13 cellular contexts compared by ENCODE assay signal in the genomic region with DNA sequence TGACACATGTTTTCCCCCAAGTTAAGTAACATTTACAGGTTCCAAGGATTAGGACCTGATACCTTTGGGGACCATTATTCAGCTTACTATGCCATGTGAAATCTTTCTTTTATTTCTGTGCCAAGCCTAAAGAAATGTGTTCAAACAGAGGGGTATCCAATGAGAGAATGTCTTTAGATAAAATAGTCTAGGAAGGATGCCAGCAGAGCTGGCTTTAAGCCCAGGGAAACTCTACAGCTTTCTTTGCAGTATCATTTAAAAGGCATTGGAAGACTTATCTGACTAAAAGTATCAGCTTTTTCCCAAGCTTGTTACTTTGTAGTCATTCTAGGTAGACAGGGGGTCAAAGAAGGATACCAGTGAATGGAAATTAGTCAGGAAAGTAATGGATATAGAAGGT.
DNase-seq lines count a peak whose midpoint lies in the region; ATAC-seq and TF ChIP-seq lines count a peak whose summit lies in the region.
"Had no signal": no experiment of that assay in that cellular context is flagged by ENCODE, and none has a peak within 500 bp of the region (broad histone marks: within the 10 kb centered on the region; RNA-seq: fewer than 3 reads in every experiment).

No MANE protein-coding gene starts in this region.

- intact Hi-C loops in testis (cut with DNase I; ENCODE audit: low total_unique reads): no loop called here

- H3K79me2 ChIP-seq in SK-N-SH (ENCODE audit: insufficient read depth): no peaks in the 10 kb centered on the region
- H3K79me2 ChIP-seq: hepatocyte had no signal

- no peak overlapping the region for H3K4me2 ChIP-seq in SK-N-SH
- H3K4me2 ChIP-seq: hepatocyte had no signal

- H3K9me2 ChIP-seq in SK-N-SH: no peaks in the 10 kb centered on the region

- no peak for ATAC-seq in GM18511 (IDR thresholded peaks at IDR 0.05; ENCODE audit: unreplicated experiment)
- ATAC-seq in stimulated activated naive CD8-positive, alpha-beta T cell treated with anti-CD3 and anti-CD28 coated beads, Interleukin-15, Interleukin-2, amounts not matched to agents 100 U/mL and 50 U/mL, for 24 hours: no peak

- H2AFZ ChIP-seq in SK-N-SH (ENCODE audit: low read depth): no peak overlapping the region
- H2AFZ ChIP-seq: hepatocyte had no signal

- no peak overlapping the region for H3K9ac ChIP-seq in SK-N-SH

- H3K36me3 ChIP-seq in SK-N-SH (replicated peaks in 1 of 2; ENCODE audit: control insufficient read depth in 1 of 2, insufficient read depth in 2 of 2, low read length in 1 of 2): no peaks in the 10 kb centered on the region
- H3K36me3 ChIP-seq in testis (ENCODE audit: low read depth, missing control alignments): no peaks in the 10 kb centered on the region
- H3K36me3 ChIP-seq: suprapubic skin had no signal

- H3K27me3 ChIP-seq in SK-N-SH (ENCODE audit: insufficient read depth): no peaks in the 10 kb centered on the region
- H3K27me3 ChIP-seq in testis: no peaks in the 10 kb centered on the region
- H3K27me3 ChIP-seq: hepatocyte, suprapubic skin had no signal

- peak overlapping the region; percentile 2 to 83; a peak in 3 of 4 replicates for H3K27ac ChIP-seq in SK-N-SH (ENCODE audit: low read depth in 2 of 2, low read length in 1 of 2)
- no peak overlapping the region for H3K27ac ChIP-seq in testis
- H3K27ac ChIP-seq: hepatocyte, suprapubic skin had no signal

- CTCF ChIA-PET in SK-N-SH (lab: Yijun Ruan, JAX) (no interaction called here), GM10248 (lab: Yijun Ruan, JAX) (no interaction called here)

- TF ChIP-seq EP300 in SK-N-SH (IDR thresholded peaks at IDR 0.05; ENCODE audit: borderline replicate concordance in 1 of 2, low read depth in 1 of 2, low read length in 1 of 2): peak in 1 of 2 experiments; percentile 53; a peak in 1 of 4 replicates

- DNase-seq in NCI-H2196 (lab: John Stamatoyannopoulos, UW; ENCODE audit: unreplicated experiment) (peak; percentile 36), NCI-H2196 treated with DMSO at 0.1 percent for 48 hours (lab: John Stamatoyannopoulos, UW; ENCODE audit: unreplicated experiment) (no peak), SK-N-SH (no peak), fibroblast of the conjunctiva (ENCODE audit: low read depth) (peak; percentile 42), testis (peak; percentile 90), GM10248 (ENCODE audit: extremely low spot score) (no peak)
- DNase-seq in stimulated activated naive CD8-positive, alpha-beta T cell treated with anti-CD3 and anti-CD28 coated beads, Interleukin-15, Interleukin-2, amounts not matched to agents 100 U/mL and 50 U/mL, for 24 hours: no peak
- DNase-seq: activated CD8-positive, alpha-beta memory T cell treated with anti-CD3 and anti-CD28 coated beads for 24 hours; activated naive CD4-positive, alpha-beta T cell treated with anti-CD3 and anti-CD28 coated beads, Interleukin-2, amount 50 U/mL, for 16 hours; NCI-H1417 had no signal

- TF ChIP-seq RAD21 in SK-N-SH (IDR thresholded peaks at IDR 0.05; ENCODE audit: low read length): no peak

- no peak for TF ChIP-seq POLR2A in testis (IDR thresholded peaks at IDR 0.05)

- no peaks in the 10 kb centered on the region for H4K20me1 ChIP-seq in SK-N-SH (ENCODE audit: insufficient read depth)

- H3K9me3 ChIP-seq in SK-N-SH: no peaks in the 10 kb centered on the region
- H3K9me3 ChIP-seq in testis: no peaks in the 10 kb centered on the region
- H3K9me3 ChIP-seq: suprapubic skin had no signal

- POLR2A ChIA-PET in SK-N-SH (lab: Yijun Ruan, JAX): no interaction called here
- POLR2A ChIA-PET in GM10248 (lab: Yijun Ruan, JAX): no interaction called here

- peaks cover 0 to 26% of the 10 kb centered on the region in 2 experiments; a peak in 3 of 4 replicates for H3K4me1 ChIP-seq in SK-N-SH (ENCODE audit: control insufficient read depth in 1 of 2, insufficient read depth in 2 of 2, low read depth in 1 of 2, low read length in 1 of 2)
- no peaks in the 10 kb centered on the region for H3K4me1 ChIP-seq in testis
- H3K4me1 ChIP-seq: suprapubic skin had no signal

- no peak for TF ChIP-seq CTCF in SK-N-SH (IDR thresholded peaks at IDR 0.05)
- no peak for TF ChIP-seq CTCF in testis (IDR thresholded peaks at IDR 0.05)
- TF ChIP-seq CTCF in GM10248 (IDR thresholded peaks at IDR 0.05; ENCODE audit: control extremely low read depth, extremely low read depth, low read depth, missing control alignments): no peak

- H3K4me3 ChIP-seq in SK-N-SH (ENCODE audit: low read depth in 2 of 2, low read length in 1 of 2) (no peak overlapping the region), testis (no peak overlapping the region)
- H3K4me3 ChIP-seq: hepatocyte, suprapubic skin had no signal

- peaks cover 31% of the 10 kb centered on the region for H3F3A ChIP-seq in SK-N-SH (replicated peaks; ENCODE audit: insufficient read depth)

TF ChIP-seq in SK-N-SH, 30 proteins besides CTCF, POLR2A, EP300 and RAD21:
- TF ChIP-seq YY1 (IDR thresholded peaks at IDR 0.05; ENCODE audit: low read depth): no peak
- TF ChIP-seq TCF12 (IDR thresholded peaks at IDR 0.05): peak; percentile 63
- no peak for TF ChIP-seq CHD2 (IDR thresholded peaks at IDR 0.05; ENCODE audit: low read length, partially characterized antibody)
- TF ChIP-seq, protein P1, sequence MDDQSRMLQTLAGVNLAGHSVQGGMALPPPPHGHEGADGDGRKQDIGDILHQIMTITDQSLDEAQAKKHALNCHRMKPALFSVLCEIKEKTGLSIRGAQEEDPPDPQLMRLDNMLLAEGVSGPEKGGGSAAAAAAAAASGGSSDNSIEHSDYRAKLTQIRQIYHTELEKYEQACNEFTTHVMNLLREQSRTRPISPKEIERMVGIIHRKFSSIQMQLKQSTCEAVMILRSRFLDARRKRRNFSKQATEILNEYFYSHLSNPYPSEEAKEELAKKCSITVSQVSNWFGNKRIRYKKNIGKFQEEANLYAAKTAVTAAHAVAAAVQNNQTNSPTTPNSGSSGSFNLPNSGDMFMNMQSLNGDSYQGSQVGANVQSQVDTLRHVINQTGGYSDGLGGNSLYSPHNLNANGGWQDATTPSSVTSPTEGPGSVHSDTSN (IDR thresholded peaks at IDR 0.05): peak; percentile 48
- peak; percentile 89 for TF ChIP-seq NFIC (IDR thresholded peaks at IDR 0.05; ENCODE audit: borderline replicate concordance)
- TF ChIP-seq TEAD4 (IDR thresholded peaks at IDR 0.05; ENCODE audit: borderline replicate concordance, insufficient read depth): peak; percentile 43; the same call in 1 of the 2 replicates
- TF ChIP-seq JUND (IDR thresholded peaks at IDR 0.05): peak; percentile 32
TF ChIP-seq in SK-N-SH: peak in this region for 5.

Comparison
In these comparisons a context has a peak if more than half of its experiments do, and no peak if none do; other contexts are left out.
1. DNase-seq: peak in NCI-H2196 (single experiment), fibroblast of the conjunctiva (single experiment) and testis (single experiment); none in NCI-H2196 treated with DMSO at 0.1 percent for 48 hours (single experiment), SK-N-SH (single experiment), GM10248 (single experiment) and stimulated activated naive CD8-positive, alpha-beta T cell treated with anti-CD3 and anti-CD28 coated beads, Interleukin-15, Interleukin-2, amounts not matched to agents 100 U/mL and 50 U/mL, for 24 hours (single experiment).
2. H3K27ac ChIP-seq: peak in SK-N-SH (2 of 2); none in testis (0 of 2).